1 cellular context compared by ENCODE assay signal in genomic region chr19:13053238-13053637, GRCh38.
A peak's percentile ranks its signal among the peaks of the same experiment; 100 is the strongest.
TF ChIP-seq lines count a peak whose summit lies in the region.

No MANE protein-coding gene starts in this region.

TF ChIP-seq in HepG2, 621 proteins besides CTCF, POLR2A, EP300 and RAD21:
- TF ChIP-seq ZNF670 (CRISPR knock-in tag; IDR thresholded peaks at IDR 0.05; ENCODE audit: borderline replicate concordance) (no peak), ZMAT3 (CRISPR knock-in tag; conservative IDR thresholded peaks at IDR 0.05) (0 out of 2 replicates have a peak, but pooled peaks have one; percentile 5), ZNF253 (CRISPR knock-in tag; IDR thresholded peaks at IDR 0.05; ENCODE audit: borderline replicate concordance) (no peak), SAP130 (CRISPR knock-in tag; IDR thresholded peaks at IDR 0.05; ENCODE audit: low read depth) (no peak), HOXA7 (CRISPR knock-in tag; IDR thresholded peaks at IDR 0.05) (no peak), PITX1 (CRISPR knock-in tag; IDR thresholded peaks at IDR 0.05) (no peak), UBTF (CRISPR knock-in tag; IDR thresholded peaks at IDR 0.05) (no peak), RXRB (CRISPR knock-in tag; IDR thresholded peaks at IDR 0.05; ENCODE audit: borderline replicate concordance) (no peak), RFXAP (CRISPR knock-in tag; IDR thresholded peaks at IDR 0.05; ENCODE audit: borderline replicate concordance) (no peak), ZNF547 (CRISPR knock-in tag; IDR thresholded peaks at IDR 0.05) (0 out of 2 replicates have a peak, but pooled peaks have one; percentile 11)
- TF ChIP-seq, protein P1, sequence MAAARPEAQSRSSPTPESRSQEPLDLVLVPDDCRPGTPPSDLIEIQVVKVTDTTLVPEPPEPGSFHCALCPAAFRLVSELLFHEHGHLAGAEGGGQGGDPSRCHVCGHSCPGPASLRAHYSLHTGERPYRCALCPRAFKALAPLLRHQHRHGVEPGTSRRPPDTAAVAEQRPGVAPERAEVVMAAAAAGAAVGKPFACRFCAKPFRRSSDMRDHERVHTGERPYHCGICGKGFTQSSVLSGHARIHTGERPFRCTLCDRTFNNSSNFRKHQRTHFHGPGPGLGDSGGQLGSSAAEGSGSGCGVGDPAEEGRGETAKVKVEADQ (CRISPR knock-in tag; IDR thresholded peaks at IDR 0.05; ENCODE audit: borderline replicate concordance): 0 out of 2 replicates have a peak, but pooled peaks have one; percentile 4
